ENCODE assay signal across 8 cellular contexts in the genomic region with DNA sequence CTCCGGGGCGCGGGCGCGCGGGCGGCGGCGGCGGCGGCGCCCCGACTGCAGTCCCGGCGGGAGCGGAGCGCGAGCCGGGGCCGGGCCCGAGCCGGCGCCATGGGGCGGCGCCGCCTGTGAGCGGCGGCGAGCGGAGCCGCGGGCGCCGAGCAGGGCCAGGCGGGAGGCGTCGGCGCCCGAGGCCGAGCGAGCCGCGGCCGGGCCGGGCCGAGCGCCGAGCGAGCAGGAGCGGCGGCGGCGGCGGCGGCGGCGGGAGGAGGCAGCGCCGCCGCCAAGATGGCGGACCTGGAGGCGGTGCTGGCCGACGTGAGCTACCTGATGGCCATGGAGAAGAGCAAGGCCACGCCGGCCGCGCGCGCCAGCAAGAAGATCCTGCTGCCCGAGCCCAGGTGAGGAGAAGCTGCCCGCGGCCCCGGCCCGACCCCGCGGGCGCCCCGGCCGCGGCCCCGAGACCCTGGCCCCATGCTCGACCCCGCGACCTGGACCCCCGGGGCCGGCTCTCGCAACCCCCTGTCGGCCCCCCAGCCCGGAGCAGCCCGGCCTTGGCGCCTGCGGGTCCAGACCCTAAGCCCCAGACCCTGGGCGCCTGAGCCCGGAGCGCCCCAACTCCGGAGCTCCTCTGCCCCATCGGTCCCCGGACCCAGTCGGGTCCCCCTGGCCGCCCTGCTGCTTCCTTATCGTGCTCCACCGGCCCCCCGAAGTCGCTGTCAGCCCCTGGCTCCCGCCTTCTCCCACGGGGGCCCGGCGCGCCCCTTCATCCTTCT.
DNase-seq lines count a peak whose midpoint lies in the region; ATAC-seq lines count a peak whose summit lies in the region.

A gene (plus strand): TSS at position 50 of the 764 bp plus-strand sequence. CDS start 227 bp downstream, at position 277.

- DNase-seq in NCI-H748 (lab: John Stamatoyannopoulos, UW; ENCODE audit: unreplicated experiment) (peak; percentile 70), NCI-H748 treated with DMSO at 0.1 percent for 48 hours (lab: John Stamatoyannopoulos, UW) (no peak), RKO (ENCODE audit: low spot score) (peak; percentile 59), caudate nucleus (lab: John Stamatoyannopoulos, UW) (peak in 1 of 61 donors; percentile 66)
- DNase-seq in stimulated activated naive CD4-positive, alpha-beta T cell treated with Interleukin-2 at 50 U/mL for 16 hours (lab: John Stamatoyannopoulos, UW): peak; percentile 35

- peak within 1 kb of the TSS; percentile 83 for H3K27ac ChIP-seq in caudate nucleus (ENCODE audit: low read depth, low read length)
- peak within 1 kb of the TSS; percentile 80 for H3K27ac ChIP-seq in layer of hippocampus (ENCODE audit: low read depth, low read length)

- ATAC-seq in HG03342 (IDR thresholded peaks at IDR 0.05; ENCODE audit: unreplicated experiment) (peak; percentile 4), GM21723 (IDR thresholded peaks at IDR 0.05; ENCODE audit: unreplicated experiment) (no peak)

- H3K27me3 ChIP-seq in layer of hippocampus (ENCODE audit: control insufficient read depth, insufficient read depth, low read length): no peaks in the 10 kb centered on the region
